In genomic region chr10:109875151-109875568, GRCh38 we compare ENCODE assay signal across 15 cellular contexts.
"Had no signal": no experiment of that assay in that cellular context is flagged by ENCODE, and none has a peak within 500 bp of the region (broad histone marks: within the 10 kb centered on the region; RNA-seq: fewer than 3 reads in every experiment).

No MANE protein-coding gene starts in this region.

- H3K27ac Mint-ChIP-seq: natural killer cell treated with Interleukin-12 subunit alpha and Interleukin-12 subunit beta and Interleukin-15 and Interleukin-18, amount 100 ng/mL, for 72 hours; progenitor cell of endocrine pancreas; T-helper 1 cell treated with Interleukin-12 subunit alpha and Interleukin-12 subunit beta and Interleukin-4 antibody, amounts not matched to agents 30 μg/mL and 1 μg/mL, for 36 hours; WTC11 had no signal

- ATAC-seq: esophagus mucosa; natural killer cell treated with Interleukin-12 subunit alpha and Interleukin-12 subunit beta and Interleukin-15 and Interleukin-18, amount 100 ng/mL, for 72 hours; WTC11 had no signal

- H3K27me3 Mint-ChIP-seq: natural killer cell treated with Interleukin-12 subunit alpha and Interleukin-12 subunit beta and Interleukin-15 and Interleukin-18, amount 100 ng/mL, for 72 hours; progenitor cell of endocrine pancreas had no signal

- H3K27me3 ChIP-seq: adrenal gland, tibial artery had no signal

- H3K9me3 Mint-ChIP-seq: natural killer cell treated with Interleukin-12 subunit alpha and Interleukin-12 subunit beta and Interleukin-15 and Interleukin-18, amount 100 ng/mL, for 72 hours; T-helper 1 cell treated with Interleukin-12 subunit alpha and Interleukin-12 subunit beta and Interleukin-4 antibody, amounts not matched to agents 30 μg/mL and 1 μg/mL, for 36 hours; WTC11 had no signal

- H3K4me3 Mint-ChIP-seq: natural killer cell treated with Interleukin-12 subunit alpha and Interleukin-12 subunit beta and Interleukin-15 and Interleukin-18, amount 100 ng/mL, for 72 hours; T-helper 1 cell treated with Interleukin-12 subunit alpha and Interleukin-12 subunit beta and Interleukin-4 antibody, amounts not matched to agents 30 μg/mL and 1 μg/mL, for 36 hours; WTC11 had no signal

- DNase-seq: activated CD4-positive, alpha-beta T cell treated with anti-CD3 and anti-CD28 coated beads for 48 hours; activated naive CD4-positive, alpha-beta T cell treated with anti-CD3 and anti-CD28 coated beads, Interleukin-2, amount 50 U/mL, for 16 hours; activated T-cell treated with anti-CD3 and anti-CD28 coated beads, Interleukin-2, amount 50 U/mL, for 1 hour; adrenal gland; cerebellar nuclear complex; foreskin fibroblast; nucleus accumbens; SK-N-SH; stimulated activated CD4-positive, alpha-beta T cell treated with anti-CD3 and anti-CD28 coated beads, Interleukin-4, amount 100 ng/mL, for 24 hours; tibial artery had no signal

- H3K4me3 ChIP-seq: adrenal gland, tibial artery had no signal

- H3K27ac ChIP-seq: tibial artery had no signal

- H3K9me3 ChIP-seq: adrenal gland, SK-N-SH, tibial artery had no signal

- H3K4me1 ChIP-seq: adrenal gland, tibial artery had no signal

- H3K4me1 Mint-ChIP-seq: WTC11 had no signal
